8 cellular contexts compared by ENCODE assay signal in genomic region chrX:65668362-65669310, GRCh38.
A peak's percentile ranks its signal among the peaks of the same experiment; 100 is the strongest.
DNase-seq lines count a peak whose midpoint lies in the region; ATAC-seq and TF ChIP-seq lines count a peak whose summit lies in the region.

No MANE protein-coding gene starts in this region.

- DNase-seq in AG08396 (ENCODE audit: low spot score), result peak; percentile 59
- peak; percentile 52 for DNase-seq in NAMALWA (ENCODE audit: low spot score)
- DNase-seq in activated CD4-positive, CD25-positive, alpha-beta regulatory T cell treated with anti-CD3 and anti-CD28 coated beads, Interleukin-2, amount 50 U/mL, for 72 hours, result peak; percentile 51
- DNase-seq in choroid plexus epithelial cell (ENCODE audit: low read depth), result peak; percentile 69
- DNase-seq in stimulated activated CD4-positive, alpha-beta T cell treated with anti-CD3 and anti-CD28 coated beads, Interleukin-4, amount 100 ng/mL, for 24 hours, result peak; percentile 70
- DNase-seq in NCI-H748 (lab: John Stamatoyannopoulos, UW; ENCODE audit: unreplicated experiment), result no peak

- peak; percentile 54 for ATAC-seq in GM19438 (IDR thresholded peaks at IDR 0.05; ENCODE audit: low read depth, unreplicated experiment)

- peak overlapping the region; percentile 87 for H3K27ac ChIP-seq in layer of hippocampus (ENCODE audit: low read depth, low read length)

- no peak for TF ChIP-seq CTCF in choroid plexus epithelial cell (conservative IDR thresholded peaks at IDR 0.05; ENCODE audit: low read depth, low read length)

- no peaks in the 10 kb centered on the region for H3K27me3 ChIP-seq in layer of hippocampus (ENCODE audit: control insufficient read depth, insufficient read depth, low read length)

- H3K4me3 ChIP-seq in choroid plexus epithelial cell (ENCODE audit: low read depth, low read length), result peak overlapping the region; percentile 78
